Comparison of ENCODE assay signal across 8 cellular contexts in the genomic region with DNA sequence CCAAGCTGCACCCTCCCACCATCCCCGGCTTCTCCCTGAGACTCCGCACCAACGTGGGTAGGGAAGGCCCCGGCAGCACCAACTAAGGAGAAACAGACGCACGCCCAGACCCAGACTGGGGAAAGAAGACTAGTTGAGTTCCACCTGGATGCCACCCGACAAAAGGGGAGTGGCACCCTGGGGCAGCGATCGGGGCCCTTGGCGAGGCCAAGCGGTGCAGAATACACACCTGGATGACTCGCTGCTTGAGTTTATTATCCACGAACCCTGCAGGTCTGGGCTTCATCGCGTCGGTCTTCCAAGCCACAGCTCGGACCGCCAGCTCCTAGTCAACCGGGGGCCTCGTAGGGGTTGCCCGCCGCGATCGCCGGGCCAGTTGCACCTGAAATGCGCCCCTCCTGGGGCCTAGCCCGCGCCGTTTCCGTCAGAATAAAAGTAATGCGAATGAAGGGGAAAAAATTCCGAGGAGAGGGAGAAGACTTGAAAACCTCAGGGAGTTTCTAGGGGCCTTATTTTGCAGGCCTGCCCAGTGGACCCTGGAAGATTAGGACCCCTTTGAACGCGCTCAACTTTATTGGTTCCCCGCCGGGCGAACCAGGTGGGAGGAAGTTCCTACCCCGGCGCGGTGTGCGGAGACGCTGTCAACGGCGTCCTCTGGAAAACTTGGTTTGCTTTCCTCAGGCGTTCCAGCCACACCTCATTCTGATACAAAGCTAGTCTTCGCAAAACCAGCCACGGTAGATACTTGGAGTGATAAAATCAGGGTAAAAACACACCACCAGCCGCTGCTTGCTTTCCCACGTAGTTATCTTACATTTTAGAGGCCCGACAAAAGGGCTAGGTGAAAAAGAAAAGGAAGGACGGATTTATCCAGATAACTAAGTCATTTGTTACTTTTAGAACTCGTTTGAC. TPM values are rescaled to one million over a fixed set of nuclear protein-coding genes. Genes with fewer than 3 reads are reported as not detected.
DNase-seq lines count a peak whose midpoint lies in the region; ATAC-seq and TF ChIP-seq lines count a peak whose summit lies in the region.

A gene (minus strand): TSS at position 331 of the 912 bp plus-strand sequence. CDS start 45 bp downstream, at position 286.

- ATAC-seq in GM19395 (IDR thresholded peaks at IDR 0.05; ENCODE audit: unreplicated experiment), result peak; percentile 83
- peak; percentile 44 for ATAC-seq in HG03558 (IDR thresholded peaks at IDR 0.05; ENCODE audit: extremely low read depth, unreplicated experiment)
- ATAC-seq in left lobe of liver, result peak; percentile 93

- peak; percentile 72 for DNase-seq in CD14-positive monocyte (ENCODE audit: low spot score)
- DNase-seq in NCI-H748 treated with DMSO at 0.1 percent for 48 hours (lab: John Stamatoyannopoulos, UW), result peak; percentile 54
- DNase-seq in activated CD4-positive, alpha-beta T cell treated with anti-CD3 and anti-CD28 coated beads, Interleukin-2, amount 50 U/mL, for 1 hour, result peak; percentile 77
- peak; percentile 78 for DNase-seq in dedifferentiated amniotic fluid mesenchymal stem cell (ENCODE audit: extremely low spot score)
- DNase-seq in left lobe of liver (ENCODE audit: low spot score), result peak; percentile 87
- DNase-seq in stimulated activated CD4-positive, alpha-beta T cell treated with anti-CD3 and anti-CD28 coated beads, Interleukin-2, amount 100 ng/mL, for 24 hours, result peak; percentile 82 to 84

- H3K27me3 Mint-ChIP-seq in CD14-positive monocyte (ENCODE audit: low read depth in 3 of 3), result peaks cover 0 to 2% (median 2%) of the 10 kb centered on the region in 3 donors

- peak within 1 kb of the TSS; percentile 97 to 100 (median 99) for H3K27ac Mint-ChIP-seq in CD14-positive monocyte

- H3K4me1 Mint-ChIP-seq in CD14-positive monocyte, result peaks cover 39% of the 10 kb centered on the region

- intact Hi-C loops in CD14-positive monocyte (cut with micrococcal nuclease), result loop anchor here (5.0 kb wide), 1 partner anchor 218 kb away; a partner anchor contains a TSS

- H3K4me3 Mint-ChIP-seq in CD14-positive monocyte, result peak within 1 kb of the TSS; percentile 94 to 96

- no peak for TF ChIP-seq CTCF in CD14-positive monocyte (IDR thresholded peaks at IDR 0.05)

- peaks cover 0 to 3% (median 0%) of the 10 kb centered on the region in 7 donors for H3K9me3 Mint-ChIP-seq in CD14-positive monocyte

- H3K36me3 Mint-ChIP-seq in CD14-positive monocyte, result peaks cover 10 to 11% of the 10 kb centered on the region in 2 donors

RNA-seq across cellular contexts. Expression of the gene that starts here (rescaled TPM):
- polyA plus RNA-seq in CD14-positive monocyte, result 1 to 10 TPM; 8.4 to 9.6 TPM
- total RNA-seq in left lobe of liver, result 8.0 TPM

Comparison
In these comparisons a context has a peak if more than half of its experiments do, and no peak if none do; other contexts are left out.
1. Peak in every context shown above with its lines: DNase-seq and ATAC-seq.